9 cellular contexts compared by ENCODE assay signal in the genomic region with DNA sequence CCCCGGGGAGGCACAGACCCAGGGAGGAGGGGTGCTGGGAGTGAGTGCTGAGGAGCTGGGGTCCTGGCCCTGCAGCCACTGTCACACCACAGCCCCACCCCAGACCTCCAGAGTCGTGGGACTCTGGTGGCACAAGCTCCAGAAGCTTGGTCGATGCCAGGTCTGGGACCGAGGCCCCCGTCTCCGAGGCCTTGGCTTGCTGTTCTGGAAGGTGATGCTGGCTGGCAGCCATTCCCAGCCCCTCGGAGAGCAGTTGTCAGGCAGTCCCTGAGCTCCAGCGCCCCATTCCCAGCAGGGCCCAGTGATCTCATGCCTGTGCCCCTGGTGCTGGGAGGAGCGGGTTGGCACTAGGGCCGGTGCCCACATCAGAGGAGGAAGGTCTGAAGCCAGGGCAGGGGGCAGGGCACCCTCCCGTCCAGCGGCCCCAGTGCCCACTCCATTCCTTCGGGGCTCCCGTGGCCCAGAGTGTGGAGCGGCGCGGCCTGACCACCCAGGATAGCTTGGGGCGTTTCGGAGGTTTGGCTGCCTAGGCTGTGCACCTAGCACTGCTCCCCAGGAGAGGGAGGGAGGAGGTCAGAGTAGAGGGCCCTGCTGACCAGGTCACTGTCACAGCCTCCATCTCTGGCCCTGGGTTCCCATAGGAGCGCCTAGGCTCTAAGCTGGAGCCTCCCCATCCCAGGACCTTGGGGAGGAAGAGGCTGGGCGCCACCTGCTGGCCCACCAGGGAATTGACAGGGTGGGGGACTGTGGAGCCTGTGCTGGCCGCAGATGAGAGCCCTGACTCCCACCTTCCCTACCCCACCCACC. TPM values are rescaled to one million over a fixed set of nuclear protein-coding genes. Genes with fewer than 3 reads are reported as not detected.
DNase-seq lines count a peak whose midpoint lies in the region; ATAC-seq, FAIRE-seq and TF ChIP-seq lines count a peak whose summit lies in the region.
"Had no signal": no experiment of that assay in that cellular context is flagged by ENCODE, and none has a peak within 500 bp of the region (broad histone marks: within the 10 kb centered on the region; RNA-seq: fewer than 3 reads in every experiment).

No MANE protein-coding gene starts in this region.

- H3K27me3 ChIP-seq in K562 (ENCODE audit: control insufficient read depth in 2 of 2, insufficient read depth in 2 of 2, low read length in 2 of 2) (peaks cover 0 to 36% of the 10 kb centered on the region in 2 experiments; a peak in 3 of 5 replicates), upper lobe of right lung (no peaks in the 10 kb centered on the region)

- 0 out of 2 replicates have a peak, but pooled peaks cover 3% of the 10 kb centered on the region for H4K20me1 ChIP-seq in K562 (replicated peaks; ENCODE audit: control insufficient read depth, insufficient read depth, low read length)

- peak in 1 of 2 experiments; percentile 37; a peak in 2 of 4 replicates for TF ChIP-seq RAD21 in K562 (CRISPR knock-in tag; conservative IDR thresholded peaks at IDR 0.05 in 1 of 2, IDR thresholded peaks at IDR 0.05 in 1 of 2)

- peak; percentile 85 for FAIRE-seq in K562 (lab: Jason Lieb, UNC)

- TF ChIP-seq CTCF in K562 (IDR thresholded peaks at IDR 0.05 in 2 of 3, conservative IDR thresholded peaks at IDR 0.05 in 1 of 3; ENCODE audit: insufficient read depth in 2 of 3, low read depth in 1 of 3, low read length in 3 of 3) (peak in 2 of 3 experiments; percentile 20 to 25; a peak in 3 of 6 replicates), upper lobe of right lung (IDR thresholded peaks at IDR 0.05) (peak; percentile 57)

- H3K27ac ChIP-seq in K562 (ENCODE audit: extremely low read depth, low read depth, low read length) (no peak overlapping the region), upper lobe of right lung (no peak overlapping the region)

- CTCF ChIA-PET in K562 (lab: Yijun Ruan, JAX; ENCODE audit: low intra/inter-chr PET ratio) = interaction anchor here (0.6 kb wide), 1 partner anchor 103 kb away, joined by 3 read pairs; no protein-coding TSS in a partner anchor

- POLR2A ChIA-PET in K562 (lab: Yijun Ruan, JAX) = interaction anchor here (0.8 kb wide), 1 partner anchor 25 kb away, joined by 3 read pairs; no protein-coding TSS in a partner anchor

- no peaks in the 10 kb centered on the region for H3K36me3 Mint-ChIP-seq in memory B cell

- H3K9me3 ChIP-seq in K562 (replicated peaks; ENCODE audit: control insufficient read depth, insufficient read depth, low read depth, low read length) (no peaks in the 10 kb centered on the region), upper lobe of right lung (no peaks in the 10 kb centered on the region)

- no peak overlapping the region for H2AFZ ChIP-seq in K562 (ENCODE audit: low read depth, low read length)

- peak; percentile 86 for ATAC-seq in K562
- ATAC-seq in memory B cell (ENCODE audit: low read depth) = peak; percentile 36
- peak; percentile 70 for ATAC-seq in upper lobe of right lung
- no peak for ATAC-seq in HG02763 (IDR thresholded peaks at IDR 0.05; ENCODE audit: unreplicated experiment)
- ATAC-seq in GM18502 (IDR thresholded peaks at IDR 0.05; ENCODE audit: poor library complexity, unreplicated experiment) = no peak

- H3K4me2 ChIP-seq in K562 (ENCODE audit: insufficient read depth, low read length) = no peak overlapping the region

- 3% methylated on average over 5 of the region's 22 CpGs for WGBS in K562 (ENCODE audit: insufficient coverage, low coverage, missing lambda C conversion rate)

- H3K27ac Mint-ChIP-seq in memory B cell = no peak overlapping the region

- no peak overlapping the region for H3K4me3 Mint-ChIP-seq in memory B cell

- H3K79me2 ChIP-seq in K562 (ENCODE audit: control insufficient read depth, insufficient read depth, low read length) = no peaks in the 10 kb centered on the region

- no peaks in the 10 kb centered on the region for H3K9me1 ChIP-seq in K562 (ENCODE audit: control insufficient read depth, insufficient read depth, low read length)

- no peaks in the 10 kb centered on the region for H3K36me3 ChIP-seq in K562 (ENCODE audit: control insufficient read depth, insufficient read depth, low read length)
- no peaks in the 10 kb centered on the region for H3K36me3 ChIP-seq in upper lobe of right lung

- TF ChIP-seq POLR2A in K562 (conservative IDR thresholded peaks at IDR 0.05) = no peak

- intact Hi-C loops in K562 (cut with micrococcal nuclease) (loop anchor here (10.0 kb wide), 1 partner anchor 294 kb away; no protein-coding TSS in a partner anchor), upper lobe of right lung (cut with DNase I) (loop anchor here (10.0 kb wide), 1 partner anchor 514 kb away; a partner anchor contains a TSS)

- in situ Hi-C loops in K562 (cut with MboI) = loop anchor here (5.0 kb wide), 1 partner anchor 112 kb away; no protein-coding TSS in a partner anchor

- DNase-seq in ELR (ENCODE audit: low read depth) (peak; percentile 28), OCI-M1 (lab: John Stamatoyannopoulos, UW) (peak; percentile 50), K562 (ENCODE audit: extremely low read depth in 1 of 4, low spot score in 3 of 4) (peak in 3 of 4 experiments; percentile 14 to 34 (median 17)), memory B cell (ENCODE audit: low spot score in 2 of 2) (peak in 1 of 2 donors; percentile 51), upper lobe of right lung (peak; percentile 66), NCI-H1048 (lab: John Stamatoyannopoulos, UW) (no peak)

- TF ChIP-seq EP300 in K562 (IDR thresholded peaks at IDR 0.05; ENCODE audit: low read length) = no peak

- H3K4me1 Mint-ChIP-seq in memory B cell = peaks cover 3% of the 10 kb centered on the region

- no peak overlapping the region for H3K9ac ChIP-seq in K562 (ENCODE audit: insufficient read depth in 1 of 2, low read depth in 2 of 2, low read length in 2 of 2)

- H3K4me1 ChIP-seq in K562 (replicated peaks in 1 of 2; ENCODE audit: control insufficient read depth in 2 of 2, insufficient read depth in 2 of 2, low read length in 2 of 2) = peaks cover 0 to 4% of the 10 kb centered on the region in 2 experiments; a peak in 2 of 5 replicates
- no peaks in the 10 kb centered on the region for H3K4me1 ChIP-seq in upper lobe of right lung

- H3K4me3 ChIP-seq in K562 (no peak overlapping the region), upper lobe of right lung (no peak overlapping the region)

- H3K9me3 Mint-ChIP-seq in memory B cell = no peaks in the 10 kb centered on the region

- BruUV-seq in K562 (replicated peaks; lab: Mats Ljungman, UMichigan) = no TSS peak

- H3K27me3 Mint-ChIP-seq in memory B cell = peaks cover 3% of the 10 kb centered on the region

RNA-seq across cellular contexts. Expression of a gene that starts 16.8 kb away (rescaled TPM):
- not detected in 2 replicates for total RNA-seq in K562 (2011; cell fraction: chromatin; rRNA removed; ENCODE audit: low replicate concordance)
- total RNA-seq in K562 (2011; cell fraction: nucleolus; rRNA removed) = not detected in 2 replicates
- not detected in 2 replicates for total RNA-seq in K562 (2011; cell fraction: nucleoplasm; rRNA removed)
- not detected in 2 replicates for total RNA-seq in K562 (2014; rRNA removed)
- not detected in 2 replicates for total RNA-seq in K562 (2014; rRNA removed; fragmentation: Illumina TruSeq; extraction: Trizol)
- not detected in 2 replicates for total RNA-seq in K562 (2015; rRNA removed; fragmentation: Illumina TruSeq; extraction: Trizol)
- not detected in 2 replicates for total RNA-seq in K562 (2021)
- polyA plus RNA-seq in K562 (2011; rRNA removed) = not detected in 2 replicates
- 0.03 TPM in 1 of 2 replicates, not detected in the other for polyA plus RNA-seq in K562 (2011; cell fraction: cytosol; rRNA removed)
- polyA plus RNA-seq in K562 (2011; cell fraction: nucleus; rRNA removed) = not detected in 2 replicates
- polyA plus RNA-seq in K562 (2012) = not detected in 2 replicates
- not detected in 2 replicates for polyA plus RNA-seq in K562 (2014; fragmentation: Illumina TruSeq; extraction: Trizol)
- not detected for polyA plus RNA-seq in K562 (2014; fragmentation: Nextera tagmentation; extraction: Ambion mirVana)
- polyA plus RNA-seq in K562 (2014; rRNA removed) = not detected in 2 replicates
- not detected in 2 replicates for polyA minus RNA-seq in K562 (2011; rRNA and poly(A)+ RNA removed)
- polyA minus RNA-seq in K562 (2011; cell fraction: cytosol; rRNA and poly(A)+ RNA removed) = not detected in 2 replicates
- not detected in 2 replicates for polyA minus RNA-seq in K562 (2011; cell fraction: nucleus; rRNA and poly(A)+ RNA removed)
- not detected for total RNA-seq in upper lobe of right lung
- total RNA-seq: dermis microvascular lymphatic vessel endothelial cell had no signal

RNA-seq across cellular contexts. Expression of a gene that starts 32.5 kb away (rescaled TPM):
- not detected in 2 replicates for total RNA-seq in K562 (2011; cell fraction: chromatin; rRNA removed; ENCODE audit: low replicate concordance)
- total RNA-seq in K562 (2011; cell fraction: nucleolus; rRNA removed) = not detected in 2 replicates
- total RNA-seq in K562 (2011; cell fraction: nucleoplasm; rRNA removed) = not detected in 2 replicates
- not detected in 2 replicates for total RNA-seq in K562 (2014; rRNA removed)
- total RNA-seq in K562 (2014; rRNA removed; fragmentation: Illumina TruSeq; extraction: Trizol) = not detected in 2 replicates
- not detected in 2 replicates for total RNA-seq in K562 (2015; rRNA removed; fragmentation: Illumina TruSeq; extraction: Trizol)
- total RNA-seq in K562 (2021) = not detected in 2 replicates
- not detected in 2 replicates for polyA plus RNA-seq in K562 (2011; rRNA removed)
- polyA plus RNA-seq in K562 (2011; cell fraction: cytosol; rRNA removed) = not detected in 2 replicates
- not detected in 2 replicates for polyA plus RNA-seq in K562 (2011; cell fraction: nucleus; rRNA removed)
- polyA plus RNA-seq in K562 (2012) = not detected in 2 replicates
- not detected in 2 replicates for polyA plus RNA-seq in K562 (2014; fragmentation: Illumina TruSeq; extraction: Trizol)
- polyA plus RNA-seq in K562 (2014; fragmentation: Nextera tagmentation; extraction: Ambion mirVana) = not detected
- polyA plus RNA-seq in K562 (2014; rRNA removed) = not detected in 2 replicates
- not detected in 2 replicates for polyA minus RNA-seq in K562 (2011; rRNA and poly(A)+ RNA removed)
- not detected in 2 replicates for polyA minus RNA-seq in K562 (2011; cell fraction: cytosol; rRNA and poly(A)+ RNA removed)
- polyA minus RNA-seq in K562 (2011; cell fraction: nucleus; rRNA and poly(A)+ RNA removed) = not detected in 2 replicates
- total RNA-seq in upper lobe of right lung = 0.49 TPM
- total RNA-seq: dermis microvascular lymphatic vessel endothelial cell had no signal

RNA-seq across cellular contexts. Expression of a gene that starts 48.5 kb away (rescaled TPM):
- total RNA-seq in K562 (2011; cell fraction: chromatin; rRNA removed; ENCODE audit: low replicate concordance) = not detected in 2 replicates
- total RNA-seq in K562 (2011; cell fraction: nucleolus; rRNA removed) = not detected in 2 replicates
- not detected in 2 replicates for total RNA-seq in K562 (2011; cell fraction: nucleoplasm; rRNA removed)
- total RNA-seq in K562 (2014; rRNA removed) = not detected in 2 replicates
- total RNA-seq in K562 (2014; rRNA removed; fragmentation: Illumina TruSeq; extraction: Trizol) = not detected in 2 replicates
- total RNA-seq in K562 (2015; rRNA removed; fragmentation: Illumina TruSeq; extraction: Trizol) = not detected in 2 replicates
- 0.09 TPM in 1 of 2 replicates, not detected in the other for total RNA-seq in K562 (2021)
- polyA plus RNA-seq in K562 (2011; rRNA removed) = not detected in 2 replicates
- polyA plus RNA-seq in K562 (2011; cell fraction: cytosol; rRNA removed) = not detected in 2 replicates
- not detected in 2 replicates for polyA plus RNA-seq in K562 (2011; cell fraction: nucleus; rRNA removed)
- not detected in 2 replicates for polyA plus RNA-seq in K562 (2012)
- polyA plus RNA-seq in K562 (2014; fragmentation: Illumina TruSeq; extraction: Trizol) = not detected in 2 replicates
- not detected for polyA plus RNA-seq in K562 (2014; fragmentation: Nextera tagmentation; extraction: Ambion mirVana)
- polyA plus RNA-seq in K562 (2014; rRNA removed) = not detected in 2 replicates
- polyA minus RNA-seq in K562 (2011; rRNA and poly(A)+ RNA removed) = not detected in 2 replicates
- polyA minus RNA-seq in K562 (2011; cell fraction: cytosol; rRNA and poly(A)+ RNA removed) = not detected in 2 replicates
- polyA minus RNA-seq in K562 (2011; cell fraction: nucleus; rRNA and poly(A)+ RNA removed) = not detected in 2 replicates
- not detected for total RNA-seq in upper lobe of right lung
- total RNA-seq: dermis microvascular lymphatic vessel endothelial cell had no signal

Comparison
In these comparisons a context has a peak if more than half of its experiments do, and no peak if none do; other contexts are left out.
1. ATAC-seq: peak in K562 (single experiment), memory B cell (single experiment) and upper lobe of right lung (single experiment); none in HG02763 (single experiment) and GM18502 (single experiment).